1 cellular context compared by ENCODE assay signal in the genomic region with DNA sequence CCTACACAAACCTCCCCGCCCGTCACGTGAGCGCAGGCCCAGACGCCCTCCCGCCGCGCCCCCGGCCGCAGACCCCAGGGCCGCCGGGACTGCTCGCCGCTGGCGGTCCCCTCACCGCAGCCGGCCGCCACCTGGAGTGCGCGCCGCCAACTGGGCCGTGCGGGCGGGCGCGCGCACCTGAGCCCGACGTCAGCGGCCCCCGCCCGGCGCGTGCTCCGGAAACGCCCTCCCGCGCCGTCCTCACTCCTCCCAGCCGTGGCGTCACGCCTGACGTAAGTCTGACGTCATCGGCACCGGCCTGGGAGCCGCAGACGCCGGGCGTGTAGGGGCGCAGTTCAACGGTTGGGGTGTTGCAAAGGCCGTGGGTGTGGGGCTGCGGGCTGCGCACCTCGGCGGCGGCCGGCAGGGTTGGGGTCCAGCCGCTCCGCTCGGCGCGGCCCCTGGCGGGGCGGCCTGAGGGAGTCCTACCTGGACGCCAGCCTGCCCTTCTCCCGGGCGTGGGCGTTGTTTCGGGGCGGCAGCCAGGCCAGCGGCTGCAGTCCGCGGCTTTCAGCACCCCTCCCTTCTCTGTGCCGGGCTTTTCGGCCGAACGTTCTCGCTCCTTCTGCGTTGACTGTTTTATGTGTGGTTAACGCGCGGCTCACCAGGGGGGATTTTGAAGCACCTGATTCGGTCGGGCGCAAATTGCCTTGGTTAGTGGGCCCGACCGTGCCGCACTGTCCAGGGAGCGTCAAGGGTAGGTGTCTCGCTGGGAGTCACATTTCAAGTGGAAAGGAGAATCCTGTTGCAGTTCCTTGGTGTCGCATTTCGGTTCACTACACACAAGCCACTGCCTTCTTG.
TF ChIP-seq lines count a peak whose summit lies in the region.

Gene JOSD1, minus strand, starts transcription at position 155 of the 840 bp plus-strand sequence. CDS start 956 bp downstream, outside the sequence.

TF ChIP-seq in HEK293, 187 proteins besides CTCF, POLR2A, EP300 and RAD21 (continued from another document and continues in another):
- TF ChIP-seq ZNF830 (tag by site-specific recombination; IDR thresholded peaks at IDR 0.05; ENCODE audit: low read depth) (no peak), ZBTB26 (tag by site-specific recombination; optimal IDR thresholded peaks at IDR 0.05) (peak; percentile 69), ZBTB1 (tag by site-specific recombination; IDR thresholded peaks at IDR 0.05) (no peak), ZNF324 (tag by site-specific recombination; IDR thresholded peaks at IDR 0.05) (peak; percentile 91; the same call in 1 of the 2 replicates), ZNF624 (tag by site-specific recombination; IDR thresholded peaks at IDR 0.05) (peak; percentile 84), ZNF311 (tag by site-specific recombination; IDR thresholded peaks at IDR 0.05; ENCODE audit: borderline replicate concordance) (no peak), ZNF692 (tag by site-specific recombination; IDR thresholded peaks at IDR 0.05) (peak; percentile 96), PBX3 (CRISPR knock-in tag; IDR thresholded peaks at IDR 0.05) (peak; percentile 61), ZNF707 (tag by site-specific recombination; IDR thresholded peaks at IDR 0.05) (no peak), ZNF423 (tag by site-specific recombination; IDR thresholded peaks at IDR 0.05) (no peak), RBAK (tag by site-specific recombination; IDR thresholded peaks at IDR 0.05) (no peak), ZNF112 (tag by site-specific recombination; IDR thresholded peaks at IDR 0.05) (no peak), ZNF121 (tag by site-specific recombination; IDR thresholded peaks at IDR 0.05) (peak; percentile 69), BCL11A (tag by site-specific recombination; IDR thresholded peaks at IDR 0.05; ENCODE audit: low read depth) (peak; percentile 90), GLIS1 (tag by site-specific recombination; IDR thresholded peaks at IDR 0.05) (peak; percentile 98), ZNF354C (tag by site-specific recombination; IDR thresholded peaks at IDR 0.05; ENCODE audit: borderline replicate concordance, low read depth) (no peak), HOXC10 (CRISPR knock-in tag; IDR thresholded peaks at IDR 0.05) (no peak), ZFP3 (tag by site-specific recombination; IDR thresholded peaks at IDR 0.05; ENCODE audit: low read depth) (no peak), ZNF302 (tag by site-specific recombination; IDR thresholded peaks at IDR 0.05; ENCODE audit: low read depth) (no peak), ZNF521 (tag by site-specific recombination; IDR thresholded peaks at IDR 0.05) (no peak), MEIS1 (CRISPR knock-in tag; IDR thresholded peaks at IDR 0.05; ENCODE audit: borderline replicate concordance) (no peak), ZNF621 (tag by site-specific recombination; IDR thresholded peaks at IDR 0.05) (no peak), ZNF677 (tag by site-specific recombination; IDR thresholded peaks at IDR 0.05) (no peak), MYNN (tag by site-specific recombination; IDR thresholded peaks at IDR 0.05; ENCODE audit: borderline replicate concordance) (no peak), KLF1 (tag by site-specific recombination; IDR thresholded peaks at IDR 0.05) (peak; percentile 81), SP2 (tag by site-specific recombination; IDR thresholded peaks at IDR 0.05) (peak; percentile 60)
- TF ChIP-seq, protein P1, sequence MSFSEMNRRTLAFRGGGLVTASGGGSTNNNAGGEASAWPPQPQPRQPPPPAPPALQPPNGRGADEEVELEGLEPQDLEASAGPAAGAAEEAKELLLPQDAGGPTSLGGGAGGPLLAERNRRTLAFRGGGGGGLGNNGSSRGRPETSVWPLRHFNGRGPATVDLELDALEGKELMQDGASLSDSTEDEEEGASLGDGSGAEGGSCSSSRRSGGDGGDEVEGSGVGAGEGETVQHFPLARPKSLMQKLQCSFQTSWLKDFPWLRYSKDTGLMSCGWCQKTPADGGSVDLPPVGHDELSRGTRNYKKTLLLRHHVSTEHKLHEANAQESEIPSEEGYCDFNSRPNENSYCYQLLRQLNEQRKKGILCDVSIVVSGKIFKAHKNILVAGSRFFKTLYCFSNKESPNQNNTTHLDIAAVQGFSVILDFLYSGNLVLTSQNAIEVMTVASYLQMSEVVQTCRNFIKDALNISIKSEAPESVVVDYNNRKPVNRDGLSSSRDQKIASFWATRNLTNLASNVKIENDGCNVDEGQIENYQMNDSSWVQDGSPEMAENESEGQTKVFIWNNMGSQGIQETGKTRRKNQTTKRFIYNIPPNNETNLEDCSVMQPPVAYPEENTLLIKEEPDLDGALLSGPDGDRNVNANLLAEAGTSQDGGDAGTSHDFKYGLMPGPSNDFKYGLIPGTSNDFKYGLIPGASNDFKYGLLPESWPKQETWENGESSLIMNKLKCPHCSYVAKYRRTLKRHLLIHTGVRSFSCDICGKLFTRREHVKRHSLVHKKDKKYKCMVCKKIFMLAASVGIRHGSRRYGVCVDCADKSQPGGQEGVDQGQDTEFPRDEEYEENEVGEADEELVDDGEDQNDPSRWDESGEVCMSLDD (tag by site-specific recombination; IDR thresholded peaks at IDR 0.05): peak; percentile 93
- TF ChIP-seq, protein P2, sequence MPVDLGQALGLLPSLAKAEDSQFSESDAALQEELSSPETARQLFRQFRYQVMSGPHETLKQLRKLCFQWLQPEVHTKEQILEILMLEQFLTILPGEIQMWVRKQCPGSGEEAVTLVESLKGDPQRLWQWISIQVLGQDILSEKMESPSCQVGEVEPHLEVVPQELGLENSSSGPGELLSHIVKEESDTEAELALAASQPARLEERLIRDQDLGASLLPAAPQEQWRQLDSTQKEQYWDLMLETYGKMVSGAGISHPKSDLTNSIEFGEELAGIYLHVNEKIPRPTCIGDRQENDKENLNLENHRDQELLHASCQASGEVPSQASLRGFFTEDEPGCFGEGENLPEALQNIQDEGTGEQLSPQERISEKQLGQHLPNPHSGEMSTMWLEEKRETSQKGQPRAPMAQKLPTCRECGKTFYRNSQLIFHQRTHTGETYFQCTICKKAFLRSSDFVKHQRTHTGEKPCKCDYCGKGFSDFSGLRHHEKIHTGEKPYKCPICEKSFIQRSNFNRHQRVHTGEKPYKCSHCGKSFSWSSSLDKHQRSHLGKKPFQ (tag by site-specific recombination; IDR thresholded peaks at IDR 0.05): no peak
- TF ChIP-seq, protein P3, sequence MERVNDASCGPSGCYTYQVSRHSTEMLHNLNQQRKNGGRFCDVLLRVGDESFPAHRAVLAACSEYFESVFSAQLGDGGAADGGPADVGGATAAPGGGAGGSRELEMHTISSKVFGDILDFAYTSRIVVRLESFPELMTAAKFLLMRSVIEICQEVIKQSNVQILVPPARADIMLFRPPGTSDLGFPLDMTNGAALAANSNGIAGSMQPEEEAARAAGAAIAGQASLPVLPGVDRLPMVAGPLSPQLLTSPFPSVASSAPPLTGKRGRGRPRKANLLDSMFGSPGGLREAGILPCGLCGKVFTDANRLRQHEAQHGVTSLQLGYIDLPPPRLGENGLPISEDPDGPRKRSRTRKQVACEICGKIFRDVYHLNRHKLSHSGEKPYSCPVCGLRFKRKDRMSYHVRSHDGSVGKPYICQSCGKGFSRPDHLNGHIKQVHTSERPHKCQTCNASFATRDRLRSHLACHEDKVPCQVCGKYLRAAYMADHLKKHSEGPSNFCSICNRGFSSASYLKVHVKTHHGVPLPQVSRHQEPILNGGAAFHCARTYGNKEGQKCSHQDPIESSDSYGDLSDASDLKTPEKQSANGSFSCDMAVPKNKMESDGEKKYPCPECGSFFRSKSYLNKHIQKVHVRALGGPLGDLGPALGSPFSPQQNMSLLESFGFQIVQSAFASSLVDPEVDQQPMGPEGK (tag by site-specific recombination; IDR thresholded peaks at IDR 0.05): peak; percentile 90
- TF ChIP-seq, protein P4, sequence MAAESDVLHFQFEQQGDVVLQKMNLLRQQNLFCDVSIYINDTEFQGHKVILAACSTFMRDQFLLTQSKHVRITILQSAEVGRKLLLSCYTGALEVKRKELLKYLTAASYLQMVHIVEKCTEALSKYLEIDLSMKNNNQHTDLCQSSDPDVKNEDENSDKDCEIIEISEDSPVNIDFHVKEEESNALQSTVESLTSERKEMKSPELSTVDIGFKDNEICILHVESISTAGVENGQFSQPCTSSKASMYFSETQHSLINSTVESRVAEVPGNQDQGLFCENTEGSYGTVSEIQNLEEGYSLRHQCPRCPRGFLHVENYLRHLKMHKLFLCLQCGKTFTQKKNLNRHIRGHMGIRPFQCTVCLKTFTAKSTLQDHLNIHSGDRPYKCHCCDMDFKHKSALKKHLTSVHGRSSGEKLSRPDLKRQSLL (tag by site-specific recombination; IDR thresholded peaks at IDR 0.05): no peak
- TF ChIP-seq, protein P5, sequence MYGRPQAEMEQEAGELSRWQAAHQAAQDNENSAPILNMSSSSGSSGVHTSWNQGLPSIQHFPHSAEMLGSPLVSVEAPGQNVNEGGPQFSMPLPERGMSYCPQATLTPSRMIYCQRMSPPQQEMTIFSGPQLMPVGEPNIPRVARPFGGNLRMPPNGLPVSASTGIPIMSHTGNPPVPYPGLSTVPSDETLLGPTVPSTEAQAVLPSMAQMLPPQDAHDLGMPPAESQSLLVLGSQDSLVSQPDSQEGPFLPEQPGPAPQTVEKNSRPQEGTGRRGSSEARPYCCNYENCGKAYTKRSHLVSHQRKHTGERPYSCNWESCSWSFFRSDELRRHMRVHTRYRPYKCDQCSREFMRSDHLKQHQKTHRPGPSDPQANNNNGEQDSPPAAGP (tag by site-specific recombination; IDR thresholded peaks at IDR 0.05): peak; percentile 99
- TF ChIP-seq, protein P6, sequence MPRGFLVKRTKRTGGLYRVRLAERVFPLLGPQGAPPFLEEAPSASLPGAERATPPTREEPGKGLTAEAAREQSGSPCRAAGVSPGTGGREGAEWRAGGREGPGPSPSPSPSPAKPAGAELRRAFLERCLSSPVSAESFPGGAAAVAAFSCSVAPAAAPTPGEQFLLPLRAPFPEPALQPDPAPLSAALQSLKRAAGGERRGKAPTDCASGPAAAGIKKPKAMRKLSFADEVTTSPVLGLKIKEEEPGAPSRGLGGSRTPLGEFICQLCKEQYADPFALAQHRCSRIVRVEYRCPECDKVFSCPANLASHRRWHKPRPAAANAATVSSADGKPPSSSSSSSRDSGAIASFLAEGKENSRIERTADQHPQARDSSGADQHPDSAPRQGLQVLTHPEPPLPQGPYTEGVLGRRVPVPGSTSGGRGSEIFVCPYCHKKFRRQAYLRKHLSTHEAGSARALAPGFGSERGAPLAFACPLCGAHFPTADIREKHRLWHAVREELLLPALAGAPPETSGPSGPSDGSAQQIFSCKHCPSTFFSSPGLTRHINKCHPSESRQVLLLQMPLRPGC (tag by site-specific recombination; IDR thresholded peaks at IDR 0.05): peak; percentile 45
- TF ChIP-seq, protein P7, sequence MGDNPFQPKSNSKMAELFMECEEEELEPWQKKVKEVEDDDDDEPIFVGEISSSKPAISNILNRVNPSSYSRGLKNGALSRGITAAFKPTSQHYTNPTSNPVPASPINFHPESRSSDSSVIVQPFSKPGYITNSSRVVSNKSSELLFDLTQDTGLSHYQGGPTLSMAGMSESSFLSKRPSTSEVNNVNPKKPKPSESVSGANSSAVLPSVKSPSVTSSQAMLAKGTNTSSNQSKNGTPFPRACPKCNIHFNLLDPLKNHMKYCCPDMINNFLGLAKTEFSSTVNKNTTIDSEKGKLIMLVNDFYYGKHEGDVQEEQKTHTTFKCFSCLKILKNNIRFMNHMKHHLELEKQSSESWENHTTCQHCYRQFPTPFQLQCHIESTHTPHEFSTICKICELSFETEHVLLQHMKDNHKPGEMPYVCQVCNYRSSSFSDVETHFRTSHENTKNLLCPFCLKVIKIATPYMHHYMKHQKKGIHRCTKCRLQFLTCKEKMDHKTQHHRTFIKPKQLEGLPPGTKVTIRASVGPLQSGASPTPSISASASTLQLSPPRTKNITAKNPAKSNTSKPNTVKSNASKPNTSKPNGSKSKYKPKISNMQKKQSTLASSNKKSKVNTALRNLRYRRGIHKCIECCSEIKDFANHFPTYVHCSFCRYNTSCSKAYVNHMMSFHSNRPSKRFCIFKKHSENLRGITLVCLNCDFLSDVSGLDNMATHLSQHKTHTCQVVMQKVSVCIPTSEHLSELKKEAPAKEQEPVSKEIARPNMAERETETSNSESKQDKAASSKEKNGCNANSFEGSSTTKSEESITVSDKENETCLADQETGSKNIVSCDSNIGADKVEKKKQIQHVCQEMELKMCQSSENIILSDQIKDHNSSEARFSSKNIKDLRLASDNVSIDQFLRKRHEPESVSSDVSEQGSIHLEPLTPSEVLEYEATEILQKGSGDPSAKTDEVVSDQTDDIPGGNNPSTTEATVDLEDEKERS (tag by site-specific recombination; IDR thresholded peaks at IDR 0.05): 0 out of 2 replicates have a peak, but pooled peaks have one; percentile 67
